ENCODE assay signal across 8 cellular contexts in the genomic region with DNA sequence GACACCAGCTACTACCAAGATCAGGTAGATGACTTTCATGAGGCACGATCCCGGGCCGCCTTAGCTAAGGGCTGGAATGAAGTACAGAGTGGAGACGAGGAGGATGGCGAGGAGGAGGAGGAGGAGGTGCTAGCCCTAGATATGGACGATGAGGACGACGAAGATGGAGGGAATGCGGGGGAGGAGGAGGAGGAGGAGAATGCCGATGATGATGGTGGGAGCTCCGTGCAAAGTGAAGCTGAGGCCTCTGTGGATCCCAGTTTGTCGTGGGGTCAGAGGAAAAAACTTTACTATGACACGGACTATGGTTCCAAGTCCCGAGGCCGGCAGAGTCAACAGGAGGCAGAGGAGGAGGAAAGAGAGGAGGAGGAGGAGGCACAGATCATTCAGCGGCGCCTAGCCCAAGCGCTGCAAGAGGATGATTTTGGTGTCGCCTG. TPM values are rescaled to one million over a fixed set of nuclear protein-coding genes. Genes with fewer than 3 reads are reported as not detected.
DNase-seq lines count a peak whose midpoint lies in the region; ATAC-seq and TF ChIP-seq lines count a peak whose summit lies in the region.

No MANE protein-coding gene starts in this region.

- H3K27ac Mint-ChIP-seq in brain: peak overlapping the region; percentile 99 to 100 (median 100)

- H3K36me3 ChIP-seq in Karpas-422 (ENCODE audit: insufficient read depth, low read length): peaks cover 20% of the 10 kb centered on the region; the same call in 1 of the 2 replicates
- H3K36me3 ChIP-seq in liver (ENCODE audit: control insufficient read depth in 4 of 4, insufficient read depth in 3 of 4, low read depth in 1 of 4, low read length in 3 of 4): no peaks in the 10 kb centered on the region
- peaks cover 0 to 16% (median 0%) of the 10 kb centered on the region in 3 donors for H3K36me3 ChIP-seq in tibial artery

- no peaks in the 10 kb centered on the region for H3K27me3 ChIP-seq in Karpas-422 (ENCODE audit: low read length)
- H3K27me3 ChIP-seq in liver (ENCODE audit: control insufficient read depth in 4 of 4, insufficient read depth in 4 of 4, low read length in 3 of 4): no peaks in the 10 kb centered on the region
- H3K27me3 ChIP-seq in tibial artery: no peaks in the 10 kb centered on the region

- 2% methylated on average over 19 of the region's 19 CpGs for WGBS in liver

- peaks cover 19% of the 10 kb centered on the region for H4K20me1 ChIP-seq in Karpas-422 (ENCODE audit: insufficient read depth, low read depth, low read length)

- H2AFZ ChIP-seq in Karpas-422 (ENCODE audit: low read length): peak overlapping the region; percentile 35; the same call in 1 of the 2 replicates

- peak; percentile 0 to 3 for ATAC-seq in activated CD4-positive, CD25-positive, alpha-beta regulatory T cell treated with anti-CD3 and anti-CD28 coated beads, Interleukin-2, amount 50 U/mL, for 24 hours

- no peak for TF ChIP-seq RAD21 in liver (IDR thresholded peaks at IDR 0.05)

- H3K27ac ChIP-seq in Karpas-422 (ENCODE audit: low read length): peak overlapping the region; percentile 88
- peak overlapping the region; percentile 89 to 93 for H3K27ac ChIP-seq in liver (ENCODE audit: low read depth in 1 of 2, low read length in 2 of 2)
- peak overlapping the region; percentile 94 to 95 for H3K27ac ChIP-seq in tibial artery

- intact Hi-C loops in tibial artery (cut with DNase I; ENCODE audit: low total_unique reads): loop anchor here (2.0 to 5.0 kb wide), 2 partner anchors 16 to 153 kb away; no protein-coding TSS in a partner anchor

- H3K9me2 ChIP-seq in Karpas-422 (replicated peaks; ENCODE audit: insufficient read depth, low read length): no peaks in the 10 kb centered on the region

- peaks cover 0 to 3% (median 0%) of the 10 kb centered on the region in 5 experiments for H3K9me3 Mint-ChIP-seq in brain

- no peak for TF ChIP-seq CTCF in brain (conservative IDR thresholded peaks at IDR 0.05)
- no peak for TF ChIP-seq CTCF in liver (IDR thresholded peaks at IDR 0.05; ENCODE audit: low read depth, low read length, missing input control)
- TF ChIP-seq CTCF in tibial artery (IDR thresholded peaks at IDR 0.05): no peak

- H3K9me3 ChIP-seq in Karpas-422 (ENCODE audit: low read length) (no peaks in the 10 kb centered on the region), liver (ENCODE audit: control insufficient read depth in 4 of 4, low read length in 3 of 4) (no peaks in the 10 kb centered on the region), tibial artery (no peaks in the 10 kb centered on the region)

- H3K79me2 ChIP-seq in Karpas-422 (ENCODE audit: low read length): peaks cover 46% of the 10 kb centered on the region

- H3K4me3 Mint-ChIP-seq in brain: peak overlapping the region; percentile 96 to 99 (median 97)

- DNase-seq in activated CD4-positive, CD25-positive, alpha-beta regulatory T cell (lab: John Stamatoyannopoulos, UW): no peak
- no peak for DNase-seq in Karpas-422
- DNase-seq in tibial artery: no peak
- no peak for DNase-seq in retina
- no peak for DNase-seq in inferior parietal cortex (ENCODE audit: extremely low spot score)

- peaks cover 46% of the 10 kb centered on the region for H3K4me1 Mint-ChIP-seq in brain

- H3K4me3 ChIP-seq in Karpas-422 (ENCODE audit: low read length) (peak overlapping the region; percentile 96), liver (ENCODE audit: low read depth in 1 of 3, low read length in 3 of 3) (peak overlapping the region; percentile 65 to 97 (median 96)), tibial artery (peak overlapping the region; percentile 85 to 92)

- H3K4me2 ChIP-seq in Karpas-422 (ENCODE audit: low read depth, low read length, poor library complexity, severe bottlenecking): peak overlapping the region; percentile 95

- H3K4me1 ChIP-seq in Karpas-422 (ENCODE audit: low read length) (peaks cover 30% of the 10 kb centered on the region), liver (ENCODE audit: control insufficient read depth in 4 of 4, insufficient read depth in 4 of 4, low read length in 3 of 4) (peaks cover 0 to 33% (median 25%) of the 10 kb centered on the region in 4 donors), tibial artery (peaks cover 0 to 42% (median 24%) of the 10 kb centered on the region in 4 donors)

- peaks cover 15% of the 10 kb centered on the region for H3K36me3 Mint-ChIP-seq in brain

- H3K9ac ChIP-seq in Karpas-422 (ENCODE audit: low read length) (peak overlapping the region; percentile 95), liver (ENCODE audit: low read depth in 1 of 2, low read length in 2 of 2) (peak overlapping the region; percentile 72 to 87)

- peaks cover 17% of the 10 kb centered on the region for H3K27me3 Mint-ChIP-seq in brain

TF ChIP-seq in liver, 16 proteins besides CTCF, POLR2A, EP300 and RAD21:
- TF ChIP-seq SP1 (IDR thresholded peaks at IDR 0.05) (no peak), TAF1 (conservative IDR thresholded peaks at IDR 0.05) (no peak), YY1 (IDR thresholded peaks at IDR 0.05) (no peak), NR2F2 (IDR thresholded peaks at IDR 0.05) (no peak), JUND (IDR thresholded peaks at IDR 0.05) (no peak), HNF4G (IDR thresholded peaks at IDR 0.05) (no peak), FOXA2 (IDR thresholded peaks at IDR 0.05) (no peak), RXRA (IDR thresholded peaks at IDR 0.05) (no peak), GABPA (IDR thresholded peaks at IDR 0.05 in 1 of 2, conservative IDR thresholded peaks at IDR 0.05 in 1 of 2) (no peak), EGR1 (IDR thresholded peaks at IDR 0.05; ENCODE audit: low read depth in 2 of 2) (no peak), FOXA1 (IDR thresholded peaks at IDR 0.05) (no peak), HNF4A (conservative IDR thresholded peaks at IDR 0.05) (no peak)
- TF ChIP-seq, protein P1, sequence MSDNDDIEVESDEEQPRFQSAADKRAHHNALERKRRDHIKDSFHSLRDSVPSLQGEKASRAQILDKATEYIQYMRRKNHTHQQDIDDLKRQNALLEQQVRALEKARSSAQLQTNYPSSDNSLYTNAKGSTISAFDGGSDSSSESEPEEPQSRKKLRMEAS (IDR thresholded peaks at IDR 0.05): no peak
- TF ChIP-seq, protein P2, sequence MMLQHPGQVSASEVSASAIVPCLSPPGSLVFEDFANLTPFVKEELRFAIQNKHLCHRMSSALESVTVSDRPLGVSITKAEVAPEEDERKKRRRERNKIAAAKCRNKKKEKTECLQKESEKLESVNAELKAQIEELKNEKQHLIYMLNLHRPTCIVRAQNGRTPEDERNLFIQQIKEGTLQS (IDR thresholded peaks at IDR 0.05): no peak
- TF ChIP-seq, protein P3, sequence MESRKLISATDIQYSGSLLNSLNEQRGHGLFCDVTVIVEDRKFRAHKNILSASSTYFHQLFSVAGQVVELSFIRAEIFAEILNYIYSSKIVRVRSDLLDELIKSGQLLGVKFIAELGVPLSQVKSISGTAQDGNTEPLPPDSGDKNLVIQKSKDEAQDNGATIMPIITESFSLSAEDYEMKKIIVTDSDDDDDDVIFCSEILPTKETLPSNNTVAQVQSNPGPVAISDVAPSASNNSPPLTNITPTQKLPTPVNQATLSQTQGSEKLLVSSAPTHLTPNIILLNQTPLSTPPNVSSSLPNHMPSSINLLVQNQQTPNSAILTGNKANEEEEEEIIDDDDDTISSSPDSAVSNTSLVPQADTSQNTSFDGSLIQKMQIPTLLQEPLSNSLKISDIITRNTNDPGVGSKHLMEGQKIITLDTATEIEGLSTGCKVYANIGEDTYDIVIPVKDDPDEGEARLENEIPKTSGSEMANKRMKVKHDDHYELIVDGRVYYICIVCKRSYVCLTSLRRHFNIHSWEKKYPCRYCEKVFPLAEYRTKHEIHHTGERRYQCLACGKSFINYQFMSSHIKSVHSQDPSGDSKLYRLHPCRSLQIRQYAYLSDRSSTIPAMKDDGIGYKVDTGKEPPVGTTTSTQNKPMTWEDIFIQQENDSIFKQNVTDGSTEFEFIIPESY (IDR thresholded peaks at IDR 0.05): no peak
- TF ChIP-seq, protein P4, sequence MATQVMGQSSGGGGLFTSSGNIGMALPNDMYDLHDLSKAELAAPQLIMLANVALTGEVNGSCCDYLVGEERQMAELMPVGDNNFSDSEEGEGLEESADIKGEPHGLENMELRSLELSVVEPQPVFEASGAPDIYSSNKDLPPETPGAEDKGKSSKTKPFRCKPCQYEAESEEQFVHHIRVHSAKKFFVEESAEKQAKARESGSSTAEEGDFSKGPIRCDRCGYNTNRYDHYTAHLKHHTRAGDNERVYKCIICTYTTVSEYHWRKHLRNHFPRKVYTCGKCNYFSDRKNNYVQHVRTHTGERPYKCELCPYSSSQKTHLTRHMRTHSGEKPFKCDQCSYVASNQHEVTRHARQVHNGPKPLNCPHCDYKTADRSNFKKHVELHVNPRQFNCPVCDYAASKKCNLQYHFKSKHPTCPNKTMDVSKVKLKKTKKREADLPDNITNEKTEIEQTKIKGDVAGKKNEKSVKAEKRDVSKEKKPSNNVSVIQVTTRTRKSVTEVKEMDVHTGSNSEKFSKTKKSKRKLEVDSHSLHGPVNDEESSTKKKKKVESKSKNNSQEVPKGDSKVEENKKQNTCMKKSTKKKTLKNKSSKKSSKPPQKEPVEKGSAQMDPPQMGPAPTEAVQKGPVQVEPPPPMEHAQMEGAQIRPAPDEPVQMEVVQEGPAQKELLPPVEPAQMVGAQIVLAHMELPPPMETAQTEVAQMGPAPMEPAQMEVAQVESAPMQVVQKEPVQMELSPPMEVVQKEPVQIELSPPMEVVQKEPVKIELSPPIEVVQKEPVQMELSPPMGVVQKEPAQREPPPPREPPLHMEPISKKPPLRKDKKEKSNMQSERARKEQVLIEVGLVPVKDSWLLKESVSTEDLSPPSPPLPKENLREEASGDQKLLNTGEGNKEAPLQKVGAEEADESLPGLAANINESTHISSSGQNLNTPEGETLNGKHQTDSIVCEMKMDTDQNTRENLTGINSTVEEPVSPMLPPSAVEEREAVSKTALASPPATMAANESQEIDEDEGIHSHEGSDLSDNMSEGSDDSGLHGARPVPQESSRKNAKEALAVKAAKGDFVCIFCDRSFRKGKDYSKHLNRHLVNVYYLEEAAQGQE (IDR thresholded peaks at IDR 0.05): no peak

RNA-seq across cellular contexts. Expression of a gene that starts 0.5 kb away (rescaled TPM):
- total RNA-seq in Karpas-422 (2014; rRNA removed; shearing (Covaris generic); ENCODE audit: low replicate concordance): 21.2 and 32.4 TPM in 2 replicates
- polyA plus RNA-seq in brain (ENCODE audit: insufficient read depth, low read depth, low replicate concordance): 6.9 TPM
- total RNA-seq in liver: 10 to 100 TPM in 1 of 2 donors, 1 to 10 TPM in 1; 9.7 to 12.8 TPM
- 10 to 100 TPM in 1 of 2 donors, 1 to 10 TPM in 1; 6.5 to 12.2 TPM for polyA plus RNA-seq in liver

RNA-seq across cellular contexts. Expression of a gene that starts 22.5 kb away (rescaled TPM):
- 51.0 and 77.5 TPM in 2 replicates for total RNA-seq in Karpas-422 (2014; rRNA removed; shearing (Covaris generic); ENCODE audit: low replicate concordance)
- not detected for polyA plus RNA-seq in brain (ENCODE audit: insufficient read depth, low read depth, low replicate concordance)
- 10 to 100 TPM in 1 of 2 donors, 1 to 10 TPM in 1; 2.1 to 12.4 TPM for total RNA-seq in liver
- polyA plus RNA-seq in liver: 10 to 100 TPM in 1 of 2 donors, 1 to 10 TPM in 1; 7.1 to 69.5 TPM

RNA-seq across cellular contexts. Expression of a gene that starts 33.0 kb away (rescaled TPM):
- total RNA-seq in Karpas-422 (2014; rRNA removed; shearing (Covaris generic); ENCODE audit: low replicate concordance): 25.2 and 26.9 TPM in 2 replicates
- polyA plus RNA-seq in brain (ENCODE audit: insufficient read depth, low read depth, low replicate concordance): 31.5 TPM
- total RNA-seq in liver: 10 to 100 TPM; 13.8 to 35.2 TPM
- 10 to 100 TPM in 1 of 2 donors, 1 to 10 TPM in 1; 9.2 to 16.2 TPM for polyA plus RNA-seq in liver
